8 cellular contexts compared by ENCODE assay signal in the genomic region with DNA sequence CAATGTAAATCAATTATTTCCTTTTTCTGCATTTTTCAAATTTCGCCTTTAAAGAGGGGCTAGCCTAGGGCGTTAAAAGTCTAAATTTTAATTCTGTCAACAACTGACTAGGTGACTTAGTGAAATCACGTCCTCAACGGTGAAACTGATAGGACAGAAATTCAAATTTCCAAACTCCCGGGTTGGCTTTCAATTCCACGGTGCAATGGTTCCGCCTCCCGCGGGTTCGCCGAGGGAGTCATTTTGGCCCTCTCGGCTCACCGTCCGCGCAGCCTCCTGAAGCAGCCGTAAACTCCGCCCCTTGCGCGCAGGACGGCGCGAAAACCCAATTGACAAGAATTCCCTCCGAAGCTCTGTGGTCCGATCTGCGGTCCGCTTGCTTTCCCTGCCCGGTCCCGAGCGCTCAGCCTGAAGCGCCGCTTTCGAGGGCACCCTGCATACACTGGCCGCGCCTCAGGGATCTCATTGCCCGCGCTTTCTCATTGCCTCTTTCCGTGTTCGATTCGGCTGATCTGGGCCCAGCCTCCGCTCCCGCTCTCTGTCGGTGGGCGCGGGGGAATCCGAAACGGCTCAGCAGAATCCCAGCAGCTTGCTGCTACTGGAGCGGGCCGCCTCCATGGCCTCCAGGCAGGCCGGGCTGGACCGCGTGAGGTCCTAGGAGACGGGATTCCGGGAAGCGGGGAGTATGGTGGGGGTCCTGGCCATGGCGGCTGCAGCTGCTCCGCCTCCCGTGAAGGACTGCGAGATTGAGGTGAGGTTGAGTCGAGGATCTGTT. TPM values are rescaled to one million over a fixed set of nuclear protein-coding genes. Genes with fewer than 3 reads are reported as not detected.
DNase-seq lines count a peak whose midpoint lies in the region; ATAC-seq and TF ChIP-seq lines count a peak whose summit lies in the region.

Gene ATAD5, plus strand, starts transcription at position 304 of the 775 bp plus-strand sequence. Its CDS starts 382 bp downstream, at position 686.

- H3K4ac ChIP-seq in mesendoderm (ENCODE audit: low read depth, low read length) = no peak within 1 kb of the TSS

- peak within 1 kb of the TSS; percentile 99 for H3K27ac Mint-ChIP-seq in endodermal cell

- H3K4me1 ChIP-seq in HUES6 (ENCODE audit: control insufficient read depth, insufficient read depth, low read length) = peaks cover 19% of the 10 kb centered on the region
- H3K4me1 ChIP-seq in NT2/D1 (ENCODE audit: insufficient read depth, insufficient read length) = no peaks in the 10 kb centered on the region
- H3K4me1 ChIP-seq in endodermal cell (ENCODE audit: control insufficient read depth, insufficient read depth, low read length) = peaks cover 4% of the 10 kb centered on the region
- peaks cover 2% of the 10 kb centered on the region for H3K4me1 ChIP-seq in mesendoderm (ENCODE audit: control insufficient read depth, low read depth, low read length)

- H3K9me3 ChIP-seq in HUES6 (ENCODE audit: control insufficient read depth, insufficient read depth, low read depth, low read length) = no peaks in the 10 kb centered on the region
- H3K9me3 ChIP-seq in NT2/D1 (ENCODE audit: insufficient read depth, low read length) = no peaks in the 10 kb centered on the region
- no peaks in the 10 kb centered on the region for H3K9me3 ChIP-seq in endodermal cell (ENCODE audit: control insufficient read depth, low read length)

- H3K4me3 Mint-ChIP-seq in endodermal cell = peak within 1 kb of the TSS; percentile 92

- peak; percentile 98 for DNase-seq in AG20443 (ENCODE audit: low spot score)
- peak; percentile 72 for DNase-seq in NT2/D1 (ENCODE audit: low read depth, low spot score)
- DNase-seq in activated CD8-positive, alpha-beta memory T cell treated with anti-CD3 and anti-CD28 coated beads for 4 hours (ENCODE audit: low read depth in 2 of 2) = peak; percentile 73 to 78
- peak; percentile 97 for DNase-seq in endodermal cell
- peak; percentile 93 for DNase-seq in mesendoderm
- DNase-seq in stimulated activated CD8-positive, alpha-beta memory T cell treated with anti-CD3 and anti-CD28 coated beads, Interleukin-12 subunit alpha, Interleukin-12 subunit beta, amount 100 ng/mL, for 24 hours (ENCODE audit: extremely low read depth) = peak; percentile 70

- H2BK15ac ChIP-seq in mesendoderm (replicated peaks; ENCODE audit: low read depth) = peak within 1 kb of the TSS; percentile 37

- peak within 1 kb of the TSS; percentile 85 for H3K23ac ChIP-seq in mesendoderm (ENCODE audit: low read length)

- H3K36me3 ChIP-seq in HUES6 (ENCODE audit: control insufficient read depth, insufficient read depth, low read length) = peaks cover 19% of the 10 kb centered on the region
- H3K36me3 ChIP-seq in NT2/D1 (ENCODE audit: insufficient read depth, insufficient read length, low read length) = peaks cover 20% of the 10 kb centered on the region
- peaks cover 19% of the 10 kb centered on the region for H3K36me3 ChIP-seq in endodermal cell (ENCODE audit: control insufficient read depth, insufficient read depth, low read length)
- H3K36me3 ChIP-seq in mesendoderm (ENCODE audit: control insufficient read depth, insufficient read depth, low read length) = no peaks in the 10 kb centered on the region

- peaks cover 16% of the 10 kb centered on the region for H3K4me1 Mint-ChIP-seq in endodermal cell

- no peaks in the 10 kb centered on the region for H3K9me3 Mint-ChIP-seq in endodermal cell

- peak within 1 kb of the TSS; percentile 95 for H3K56ac ChIP-seq in mesendoderm (ENCODE audit: low read length)

- H3K9ac ChIP-seq in HUES6 (ENCODE audit: low read length) = peak within 1 kb of the TSS; percentile 98
- peak within 1 kb of the TSS; percentile 92 for H3K9ac ChIP-seq in NT2/D1 (ENCODE audit: insufficient read length, low read depth)
- peak within 1 kb of the TSS; percentile 82 for H3K9ac ChIP-seq in endodermal cell (ENCODE audit: extremely low read depth, low read length, poor library complexity, severe bottlenecking)
- H3K9ac ChIP-seq in mesendoderm (ENCODE audit: low read length) = peak within 1 kb of the TSS; percentile 91

- H3K27me3 ChIP-seq in HUES6 (ENCODE audit: control insufficient read depth, insufficient read depth, low read length) (no peaks in the 10 kb centered on the region), NT2/D1 (ENCODE audit: insufficient read depth, insufficient read length) (no peaks in the 10 kb centered on the region), endodermal cell (ENCODE audit: control insufficient read depth, insufficient read depth, low read length, poor library complexity, severe bottlenecking) (no peaks in the 10 kb centered on the region), mesendoderm (ENCODE audit: insufficient read depth, low read length, poor library complexity) (no peaks in the 10 kb centered on the region)

- H3K36me3 Mint-ChIP-seq in endodermal cell (ENCODE audit: low read depth) = peaks cover 13% of the 10 kb centered on the region

- no peak within 1 kb of the TSS for H2BK120ac ChIP-seq in mesendoderm (ENCODE audit: low read depth, low read length)

- H3K27ac ChIP-seq in HUES6 (ENCODE audit: low read depth, low read length) (peak within 1 kb of the TSS; percentile 91), endodermal cell (ENCODE audit: low read depth, low read length) (peak within 1 kb of the TSS; percentile 74), mesendoderm (ENCODE audit: low read depth, low read length) (peak within 1 kb of the TSS; percentile 56)

- H3K18ac ChIP-seq in mesendoderm (ENCODE audit: low read length) = peak within 1 kb of the TSS; percentile 44

- H4K8ac ChIP-seq in mesendoderm (ENCODE audit: low read depth, low read length) = peak within 1 kb of the TSS; percentile 94

- no peak within 1 kb of the TSS for H2BK5ac ChIP-seq in mesendoderm (ENCODE audit: low read length)

- peaks cover 11% of the 10 kb centered on the region for H3K79me2 ChIP-seq in mesendoderm (ENCODE audit: control insufficient read depth, insufficient read depth, low read length)

- no peak for TF ChIP-seq CTCF in endodermal cell (conservative IDR thresholded peaks at IDR 0.05)

- H4K5ac ChIP-seq in mesendoderm (ENCODE audit: low read length) = peak within 1 kb of the TSS; percentile 10

- peak; percentile 74 for ATAC-seq in GM19372 (IDR thresholded peaks at IDR 0.05; ENCODE audit: low read depth, unreplicated experiment)

- H3K79me1 ChIP-seq in mesendoderm (ENCODE audit: low read length) = no peaks in the 10 kb centered on the region

- H3K4me3 ChIP-seq in HUES6 (ENCODE audit: low read depth, low read length) = peak within 1 kb of the TSS; percentile 97
- H3K4me3 ChIP-seq in NT2/D1 (ENCODE audit: insufficient read length, low read depth) = peak within 1 kb of the TSS; percentile 82
- peak within 1 kb of the TSS; percentile 99 for H3K4me3 ChIP-seq in endodermal cell (ENCODE audit: low read length)
- peak within 1 kb of the TSS; percentile 73 for H3K4me3 ChIP-seq in mesendoderm (ENCODE audit: low read length)

- H3K4me2 ChIP-seq in mesendoderm (ENCODE audit: low read length) = peak within 1 kb of the TSS; percentile 58

- 0 to 1% methylated on average over 27 to 59 of the region's 59 CpGs for WGBS in endodermal cell (ENCODE audit: insufficient coverage in 1 of 2, insufficient read length in 1 of 2), 2 experiments
- WGBS in mesendoderm (ENCODE audit: extremely low coverage, insufficient coverage, low lambda C conversion rate) = no CpG with 5 or more reads among the region's 59 CpGs

- no peaks in the 10 kb centered on the region for H3K27me3 Mint-ChIP-seq in endodermal cell (ENCODE audit: insufficient read depth)

- H2AK5ac ChIP-seq in mesendoderm (ENCODE audit: low read length) = no peak within 1 kb of the TSS

RNA-seq across cellular contexts. Expression of gene ATAD5, which starts in this region (rescaled TPM):
- 10 to 100 TPM; 20.3 to 29.7 TPM for total RNA-seq in endodermal cell
- polyA plus RNA-seq in endodermal cell (2013, experiment 1 of 2) = 14.2 TPM
- polyA plus RNA-seq in endodermal cell (2013, experiment 2 of 2) = 17.1 TPM
- polyA plus RNA-seq in mesendoderm (2013, experiment 1 of 2) = 10.8 TPM
- 11.1 TPM for polyA plus RNA-seq in mesendoderm (2013, experiment 2 of 2)

Comparison
In these comparisons a context has a peak if more than half of its experiments do, and no peak if none do; other contexts are left out.
1. Peak in every context shown above with its lines: DNase-seq, ATAC-seq, H3K4me3 ChIP-seq and H3K27ac ChIP-seq.